ENCODE assay signal across 18 cellular contexts in genomic region chr5:142495561-142495960, GRCh38.
"Had no signal": no experiment of that assay in that cellular context is flagged by ENCODE, and none has a peak within 500 bp of the region (broad histone marks: within the 10 kb centered on the region; RNA-seq: fewer than 3 reads in every experiment).

No MANE protein-coding gene starts in this region.

- H3K27me3 Mint-ChIP-seq: activated T-helper 17 cell treated with anti-CD3 and anti-CD28 coated beads, Interleukin-2, amount 50 U/mL, for 72 hours had no signal

- H3K36me3 Mint-ChIP-seq: activated naive CD4-positive, alpha-beta T cell treated with anti-CD3 and anti-CD28 coated beads, Interleukin-2, amount 50 U/mL, for 72 hours had no signal

- H3K4me3 Mint-ChIP-seq: activated T-helper 17 cell treated with anti-CD3 and anti-CD28 coated beads, Interleukin-2, amount 50 U/mL, for 72 hours had no signal

- H3K9me3 Mint-ChIP-seq: activated naive CD4-positive, alpha-beta T cell treated with anti-CD3 and anti-CD28 coated beads, Interleukin-2, amount 50 U/mL, for 72 hours; activated T-helper 17 cell treated with anti-CD3 and anti-CD28 coated beads, Interleukin-2, amount 50 U/mL, for 72 hours had no signal

- H3K27me3 ChIP-seq: adrenal gland, ascending aorta, esophagus squamous epithelium, gastrocnemius medialis, sigmoid colon, upper lobe of right lung had no signal

- ATAC-seq: activated naive CD4-positive, alpha-beta T cell treated with anti-CD3 and anti-CD28 coated beads, Interleukin-2, amount 50 U/mL, for 72 hours; activated T-helper 17 cell treated with anti-CD3 and anti-CD28 coated beads, Interleukin-2, amount 50 U/mL, for 72 hours; gastrocnemius medialis; upper lobe of right lung had no signal

- H3K27ac ChIP-seq: adrenal gland, esophagus squamous epithelium, gastrocnemius medialis, upper lobe of right lung had no signal

- H3K36me3 ChIP-seq: adrenal gland, ascending aorta, esophagus squamous epithelium, gastrocnemius medialis, sigmoid colon, upper lobe of right lung had no signal

- DNase-seq: activated CD4-positive, alpha-beta T cell treated with anti-CD3 and anti-CD28 coated beads for 1 hour; activated T-cell treated with anti-CD3 and anti-CD28 coated beads, Interleukin-2, amount 50 U/mL, for 1 hour; adrenal gland; central memory CD4-positive, alpha-beta T cell; esophagus squamous epithelium; gastrocnemius medialis; head of caudate nucleus; hypothalamus; mesenchymal stem cell; nucleus accumbens; sigmoid colon; stimulated activated CD4-positive, alpha-beta T cell treated with anti-CD3 and anti-CD28 coated beads, Interleukin-2, amount 100 ng/mL, for 48 hours; stimulated activated naive CD4-positive, alpha-beta T cell treated with Interleukin-2 at 50 U/mL for 16 hours; T-helper 9 cell; upper lobe of right lung had no signal

- H3K4me1 Mint-ChIP-seq: activated T-helper 17 cell treated with anti-CD3 and anti-CD28 coated beads, Interleukin-2, amount 50 U/mL, for 72 hours had no signal

- H3K4me3 ChIP-seq: adrenal gland, ascending aorta, esophagus squamous epithelium, gastrocnemius medialis, sigmoid colon, upper lobe of right lung had no signal

- H3K9me3 ChIP-seq: adrenal gland, ascending aorta, esophagus squamous epithelium, gastrocnemius medialis, sigmoid colon, upper lobe of right lung had no signal
